3 cellular contexts compared by ENCODE assay signal in the genomic region with DNA sequence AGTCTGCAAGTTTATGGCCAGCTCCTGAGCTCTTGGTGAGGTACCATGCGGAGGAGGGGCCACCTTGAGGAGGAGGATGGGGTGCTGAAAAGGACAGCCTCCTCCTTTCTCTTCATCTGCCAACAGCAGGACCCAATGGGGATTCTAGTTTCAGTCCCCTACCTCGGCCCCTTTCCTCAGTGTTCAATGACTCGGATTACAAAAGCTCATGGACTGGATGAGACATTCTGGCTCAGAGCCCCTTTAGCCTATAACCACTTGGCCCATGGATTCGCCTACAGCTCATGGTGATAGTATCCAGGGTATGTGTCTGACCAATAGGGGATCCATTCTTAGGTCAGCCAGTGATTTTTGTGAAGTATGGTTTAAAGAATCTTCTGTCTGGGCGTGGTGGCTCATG.
TF ChIP-seq lines count a peak whose summit lies in the region.

No MANE protein-coding gene starts in this region.

TF ChIP-seq in SK-N-SH, 30 proteins besides CTCF, POLR2A, EP300 and RAD21:
- TF ChIP-seq, protein P1, sequence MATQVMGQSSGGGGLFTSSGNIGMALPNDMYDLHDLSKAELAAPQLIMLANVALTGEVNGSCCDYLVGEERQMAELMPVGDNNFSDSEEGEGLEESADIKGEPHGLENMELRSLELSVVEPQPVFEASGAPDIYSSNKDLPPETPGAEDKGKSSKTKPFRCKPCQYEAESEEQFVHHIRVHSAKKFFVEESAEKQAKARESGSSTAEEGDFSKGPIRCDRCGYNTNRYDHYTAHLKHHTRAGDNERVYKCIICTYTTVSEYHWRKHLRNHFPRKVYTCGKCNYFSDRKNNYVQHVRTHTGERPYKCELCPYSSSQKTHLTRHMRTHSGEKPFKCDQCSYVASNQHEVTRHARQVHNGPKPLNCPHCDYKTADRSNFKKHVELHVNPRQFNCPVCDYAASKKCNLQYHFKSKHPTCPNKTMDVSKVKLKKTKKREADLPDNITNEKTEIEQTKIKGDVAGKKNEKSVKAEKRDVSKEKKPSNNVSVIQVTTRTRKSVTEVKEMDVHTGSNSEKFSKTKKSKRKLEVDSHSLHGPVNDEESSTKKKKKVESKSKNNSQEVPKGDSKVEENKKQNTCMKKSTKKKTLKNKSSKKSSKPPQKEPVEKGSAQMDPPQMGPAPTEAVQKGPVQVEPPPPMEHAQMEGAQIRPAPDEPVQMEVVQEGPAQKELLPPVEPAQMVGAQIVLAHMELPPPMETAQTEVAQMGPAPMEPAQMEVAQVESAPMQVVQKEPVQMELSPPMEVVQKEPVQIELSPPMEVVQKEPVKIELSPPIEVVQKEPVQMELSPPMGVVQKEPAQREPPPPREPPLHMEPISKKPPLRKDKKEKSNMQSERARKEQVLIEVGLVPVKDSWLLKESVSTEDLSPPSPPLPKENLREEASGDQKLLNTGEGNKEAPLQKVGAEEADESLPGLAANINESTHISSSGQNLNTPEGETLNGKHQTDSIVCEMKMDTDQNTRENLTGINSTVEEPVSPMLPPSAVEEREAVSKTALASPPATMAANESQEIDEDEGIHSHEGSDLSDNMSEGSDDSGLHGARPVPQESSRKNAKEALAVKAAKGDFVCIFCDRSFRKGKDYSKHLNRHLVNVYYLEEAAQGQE (IDR thresholded peaks at IDR 0.05; ENCODE audit: low read depth, low read length) = peak; percentile 24; the same call in 1 of the 2 replicates
- no peak for TF ChIP-seq FOSL2 (IDR thresholded peaks at IDR 0.05; ENCODE audit: borderline replicate concordance, low read depth)

TF ChIP-seq in SK-N-SH treated with all-trans-retinoic acid at 6 μM for 48 hours, 23 proteins besides CTCF, POLR2A, EP300 and RAD21:
- TF ChIP-seq TCF4 (CRISPR knock-in tag; IDR thresholded peaks at IDR 0.05; ENCODE audit: borderline replicate concordance) (no peak), ZNF70 (CRISPR knock-in tag; IDR thresholded peaks at IDR 0.05) (no peak), RARB (CRISPR knock-in tag; IDR thresholded peaks at IDR 0.05) (no peak)
TF ChIP-seq in SK-N-SH treated with all-trans-retinoic acid at 6 μM for 48 hours: peak in this region for 0.

TF ChIP-seq in H1, 55 proteins besides CTCF, POLR2A, EP300 and RAD21:
- peak; percentile 38; the same call in 1 of the 2 replicates for TF ChIP-seq TAF1 (IDR thresholded peaks at IDR 0.05; ENCODE audit: low read depth, low read length)
- TF ChIP-seq TCF12 (IDR thresholded peaks at IDR 0.05; ENCODE audit: low read depth, low read length) = no peak
- TF ChIP-seq HDAC6 (IDR thresholded peaks at IDR 0.05; ENCODE audit: low read depth, low read length) = no peak
